In genomic region chr10:79243211-79244067, GRCh38 we compare ENCODE assay signal across 8 cellular contexts.
DNase-seq lines count a peak whose midpoint lies in the region; ATAC-seq and TF ChIP-seq lines count a peak whose summit lies in the region.

No MANE protein-coding gene starts in this region.

- in situ Hi-C loops in G401 (cut with HindIII; ENCODE audit: low sequenced_read_pairs) = no loop called here

- ATAC-seq in GM21526 (IDR thresholded peaks at IDR 0.05; ENCODE audit: low FRiP score, unreplicated experiment) = peak; percentile 43
- ATAC-seq in activated CD8-positive, alpha-beta T cell treated with anti-CD3 and anti-CD28 coated beads, Interleukin-2, amount 10 ng/mL, durations not matched to agents 7 days and 5 days = peak; percentile 84
- ATAC-seq in naive thymus-derived CD8-positive, alpha-beta T cell = peak; percentile 76 to 79

- H3K27me3 ChIP-seq in endodermal cell (ENCODE audit: control insufficient read depth, insufficient read depth, low read length, poor library complexity, severe bottlenecking) = no peaks in the 10 kb centered on the region

- 7 to 15% methylated on average over 18 to 117 of the region's 117 CpGs for WGBS in endodermal cell (ENCODE audit: insufficient coverage in 1 of 2, insufficient read length in 1 of 2), 2 experiments

- no peaks in the 10 kb centered on the region for H3K27me3 Mint-ChIP-seq in activated CD8-positive, alpha-beta T cell treated with anti-CD3 and anti-CD28 coated beads, Interleukin-2, amount 10 ng/mL, durations not matched to agents 7 days and 5 days (ENCODE audit: low read depth)
- H3K27me3 Mint-ChIP-seq in endodermal cell (ENCODE audit: insufficient read depth) = peaks cover 20% of the 10 kb centered on the region
- peaks cover 0 to 7% (median 0%) of the 10 kb centered on the region in 5 donors for H3K27me3 Mint-ChIP-seq in naive thymus-derived CD8-positive, alpha-beta T cell

- CTCF ChIA-PET in activated CD8-positive, alpha-beta T cell treated with anti-CD3 and anti-CD28 coated beads, Interleukin-2, amount 10 ng/mL, durations not matched to agents 7 days and 5 days (lab: Charles Lee) = interaction anchor here (1.0 to 1.1 kb wide), 2 partner anchors 10 to 43 kb away, joined by 3 to 4 read pairs; no protein-coding TSS in a partner anchor

- peak; percentile 75 for DNase-seq in G401 (ENCODE audit: low spot score)
- peak; percentile 36 for DNase-seq in MV-4-11 (lab: John Stamatoyannopoulos, UW)
- DNase-seq in activated CD8-positive, alpha-beta T cell treated with anti-CD3 and anti-CD28 coated beads, Interleukin-2, amount 10 ng/mL, durations not matched to agents 7 days and 5 days = peak; percentile 81
- peak; percentile 87 for DNase-seq in endodermal cell
- DNase-seq in naive thymus-derived CD8-positive, alpha-beta T cell = peak in 7 of 10 donors; percentile 16 to 51 (median 30)
- DNase-seq in substantia nigra (lab: John Stamatoyannopoulos, UW) = peak in 37 of 49 donors; percentile 35 to 82 (median 63)
- DNase-seq in kidney glomerular epithelial cell (lab: John Stamatoyannopoulos, UW) = no peak

- H3K36me3 ChIP-seq in endodermal cell (ENCODE audit: control insufficient read depth, insufficient read depth, low read length) = no peaks in the 10 kb centered on the region

- H3K27ac Mint-ChIP-seq in activated CD8-positive, alpha-beta T cell treated with anti-CD3 and anti-CD28 coated beads, Interleukin-2, amount 10 ng/mL, durations not matched to agents 7 days and 5 days = peak overlapping the region; percentile 92
- no peak overlapping the region for H3K27ac Mint-ChIP-seq in endodermal cell
- H3K27ac Mint-ChIP-seq in naive thymus-derived CD8-positive, alpha-beta T cell = peak overlapping the region in 6 of 10 donors; percentile 34 to 88 (median 74)

- H3K4me1 Mint-ChIP-seq in activated CD8-positive, alpha-beta T cell treated with anti-CD3 and anti-CD28 coated beads, Interleukin-2, amount 10 ng/mL, durations not matched to agents 7 days and 5 days (ENCODE audit: low read depth) = peaks cover 60% of the 10 kb centered on the region
- H3K4me1 Mint-ChIP-seq in endodermal cell = peaks cover 40% of the 10 kb centered on the region
- H3K4me1 Mint-ChIP-seq in naive thymus-derived CD8-positive, alpha-beta T cell = peaks cover 39 to 72% (median 44%) of the 10 kb centered on the region in 4 donors

- peak overlapping the region; percentile 53 for H3K27ac ChIP-seq in endodermal cell (ENCODE audit: low read depth, low read length)
- peak overlapping the region; percentile 94 for H3K27ac ChIP-seq in substantia nigra (ENCODE audit: low read depth, low read length, poor library complexity, severe bottlenecking)

- H3K9ac ChIP-seq in endodermal cell (ENCODE audit: extremely low read depth, low read length, poor library complexity, severe bottlenecking) = no peak overlapping the region

- H3K36me3 Mint-ChIP-seq in activated CD8-positive, alpha-beta T cell treated with anti-CD3 and anti-CD28 coated beads, Interleukin-2, amount 10 ng/mL, durations not matched to agents 7 days and 5 days (ENCODE audit: low read depth) = peaks cover 12% of the 10 kb centered on the region
- H3K36me3 Mint-ChIP-seq in endodermal cell (ENCODE audit: low read depth) = peaks cover 6% of the 10 kb centered on the region
- H3K36me3 Mint-ChIP-seq in naive thymus-derived CD8-positive, alpha-beta T cell = no peaks in the 10 kb centered on the region

- H3K4me1 ChIP-seq in endodermal cell (ENCODE audit: control insufficient read depth, insufficient read depth, low read length) = peaks cover 25% of the 10 kb centered on the region

- no peak for TF ChIP-seq CTCF in endodermal cell (conservative IDR thresholded peaks at IDR 0.05)

- H3K4me3 ChIP-seq in endodermal cell (ENCODE audit: low read length) = peak overlapping the region; percentile 76

- no peaks in the 10 kb centered on the region for H3K9me3 Mint-ChIP-seq in activated CD8-positive, alpha-beta T cell treated with anti-CD3 and anti-CD28 coated beads, Interleukin-2, amount 10 ng/mL, durations not matched to agents 7 days and 5 days (ENCODE audit: insufficient read depth)
- no peaks in the 10 kb centered on the region for H3K9me3 Mint-ChIP-seq in endodermal cell
- no peaks in the 10 kb centered on the region for H3K9me3 Mint-ChIP-seq in naive thymus-derived CD8-positive, alpha-beta T cell

- H3K4me3 Mint-ChIP-seq in activated CD8-positive, alpha-beta T cell treated with anti-CD3 and anti-CD28 coated beads, Interleukin-2, amount 10 ng/mL, durations not matched to agents 7 days and 5 days = peak overlapping the region; percentile 89
- peak overlapping the region; percentile 54 for H3K4me3 Mint-ChIP-seq in endodermal cell
- peak overlapping the region; percentile 69 to 88 (median 80) for H3K4me3 Mint-ChIP-seq in naive thymus-derived CD8-positive, alpha-beta T cell

- H3K9me3 ChIP-seq in endodermal cell (ENCODE audit: control insufficient read depth, low read length) = no peaks in the 10 kb centered on the region

- POLR2A ChIA-PET in activated CD8-positive, alpha-beta T cell treated with anti-CD3 and anti-CD28 coated beads, Interleukin-2, amount 10 ng/mL, durations not matched to agents 7 days and 5 days (lab: Charles Lee) = interaction anchor here (1.0 to 3.6 kb wide), 6 partner anchors 14 to 112 kb away, joined by 3 to 18 read pairs (median 4); no protein-coding TSS in a partner anchor
- POLR2A ChIA-PET in naive thymus-derived CD8-positive, alpha-beta T cell (lab: Charles Lee) = interaction anchor here (3.5 kb wide), 1 partner anchor 104 kb away, joined by 12 read pairs; the partner anchor contains the start of gene PPIF
